8 cellular contexts compared by ENCODE assay signal in genomic region chr20:5056801-5057599, GRCh38. TPM values are rescaled to one million over a fixed set of nuclear protein-coding genes. Genes with fewer than 3 reads are reported as not detected.
A peak's percentile ranks its signal among the peaks of the same experiment; 100 is the strongest.
DNase-seq lines count a peak whose midpoint lies in the region; ATAC-seq and TF ChIP-seq lines count a peak whose summit lies in the region.

No MANE protein-coding gene starts in this region.

- peaks cover 6 to 13% (median 10%) of the 10 kb centered on the region in 3 donors for H3K4me1 Mint-ChIP-seq in IgD-negative memory B cell
- peaks cover 13% of the 10 kb centered on the region for H3K4me1 Mint-ChIP-seq in stimulated activated memory B cell treated with anti-CD40 and anti-IgM and Interleukin-4, amounts not matched to agents 10 μg/mL and 1 μg/mL and 100 μg/mL, for 72 hours

- no peaks in the 10 kb centered on the region for H3K27me3 Mint-ChIP-seq in IgD-negative memory B cell
- H3K27me3 Mint-ChIP-seq in stimulated activated memory B cell treated with anti-CD40 and anti-IgM and Interleukin-4, amounts not matched to agents 10 μg/mL and 1 μg/mL and 100 μg/mL, for 72 hours, result no peaks in the 10 kb centered on the region

- H3K36me3 ChIP-seq in mesenchymal stem cell (ENCODE audit: control insufficient read depth in 1 of 2, insufficient read depth in 2 of 2, low read depth in 1 of 2, low read length in 2 of 2), result no peaks in the 10 kb centered on the region

- H4K91ac ChIP-seq in mesenchymal stem cell (ENCODE audit: low read length), result no peak overlapping the region

- DNase-seq in EL (peak; percentile 54), cardiac fibroblast (ENCODE audit: low read depth in 2 of 2) (peak; percentile 36 to 60), mesenchymal stem cell (peak; percentile 16), 8988T (no peak), coronary artery (ENCODE audit: low spot score) (no peak)

- TF ChIP-seq CTCF in VCaP (conservative IDR thresholded peaks at IDR 0.05), result peak; percentile 56; the same call in 1 of the 2 replicates
- TF ChIP-seq CTCF in cardiac fibroblast (IDR thresholded peaks at IDR 0.05; ENCODE audit: low read depth, low read length), result peak; percentile 63
- TF ChIP-seq CTCF in coronary artery (IDR thresholded peaks at IDR 0.05), result no peak

- no peak overlapping the region for H3K4ac ChIP-seq in mesenchymal stem cell (ENCODE audit: low read depth in 1 of 2, low read length in 2 of 2)

- no peaks in the 10 kb centered on the region for H3K79me1 ChIP-seq in mesenchymal stem cell (replicated peaks; ENCODE audit: low read length, poor library complexity, severe bottlenecking)

- H3K36me3 Mint-ChIP-seq in IgD-negative memory B cell, result peaks cover 3% of the 10 kb centered on the region
- H3K36me3 Mint-ChIP-seq in stimulated activated memory B cell treated with anti-CD40 and anti-IgM and Interleukin-4, amounts not matched to agents 10 μg/mL and 1 μg/mL and 100 μg/mL, for 72 hours, result no peaks in the 10 kb centered on the region

- H3K27me3 ChIP-seq in mesenchymal stem cell (ENCODE audit: control insufficient read depth in 1 of 2, insufficient read depth in 1 of 2, low read length in 2 of 2), result peaks cover 0 to 5% of the 10 kb centered on the region in 2 experiments

- no peak overlapping the region for H2AFZ ChIP-seq in mesenchymal stem cell (ENCODE audit: low read depth, low read length)

- no peak overlapping the region for H3K18ac ChIP-seq in mesenchymal stem cell (ENCODE audit: low read depth in 1 of 2, low read length in 2 of 2)

- no peak overlapping the region for H2BK15ac ChIP-seq in mesenchymal stem cell (ENCODE audit: low read depth, poor library complexity, severe bottlenecking)

- no peak overlapping the region for H4K8ac ChIP-seq in mesenchymal stem cell (ENCODE audit: low read length)

- H3K9me3 Mint-ChIP-seq in IgD-negative memory B cell, result no peaks in the 10 kb centered on the region
- no peaks in the 10 kb centered on the region for H3K9me3 Mint-ChIP-seq in stimulated activated memory B cell treated with anti-CD40 and anti-IgM and Interleukin-4, amounts not matched to agents 10 μg/mL and 1 μg/mL and 100 μg/mL, for 72 hours

- no peak overlapping the region for H3K4me2 ChIP-seq in mesenchymal stem cell (ENCODE audit: low read length, poor library complexity, severe bottlenecking)

- WGBS in mesenchymal stem cell, result 71% methylated on average over 5 of the region's 5 CpGs

- no peak overlapping the region for H3K23ac ChIP-seq in mesenchymal stem cell (ENCODE audit: low read length in 2 of 2)

- no peaks in the 10 kb centered on the region for H3K4me1 ChIP-seq in mesenchymal stem cell (ENCODE audit: control insufficient read depth, insufficient read depth, low read depth, low read length)

- no peak overlapping the region for H2BK12ac ChIP-seq in mesenchymal stem cell (ENCODE audit: low read length in 2 of 2)

- no peak overlapping the region for H3K4me3 ChIP-seq in cardiac fibroblast (replicated peaks in 1 of 2; ENCODE audit: low read depth in 2 of 2, low read length in 2 of 2)
- no peak overlapping the region for H3K4me3 ChIP-seq in mesenchymal stem cell (ENCODE audit: insufficient read depth in 1 of 2, low read depth in 1 of 2, low read length in 2 of 2)
- H3K4me3 ChIP-seq in coronary artery, result no peak overlapping the region

- peak overlapping the region in 2 of 4 donors; percentile 41 to 49 for H3K4me3 Mint-ChIP-seq in IgD-negative memory B cell
- peak overlapping the region; percentile 19 for H3K4me3 Mint-ChIP-seq in stimulated activated memory B cell treated with anti-CD40 and anti-IgM and Interleukin-4, amounts not matched to agents 10 μg/mL and 1 μg/mL and 100 μg/mL, for 72 hours

- H2BK120ac ChIP-seq in mesenchymal stem cell (ENCODE audit: low read depth, low read length), result no peak overlapping the region

- peak; percentile 88 for ATAC-seq in stimulated activated memory B cell treated with anti-CD40 and anti-IgM and Interleukin-4, amounts not matched to agents 10 μg/mL and 1 μg/mL and 100 μg/mL, for 72 hours

- no peak overlapping the region for H2BK5ac ChIP-seq in mesenchymal stem cell (ENCODE audit: low read depth, low read length, poor library complexity, severe bottlenecking)

- no peak overlapping the region for H3K9ac ChIP-seq in mesenchymal stem cell (ENCODE audit: low read length)

- H3K27ac ChIP-seq in VCaP (no peak overlapping the region), mesenchymal stem cell (ENCODE audit: low read length, poor library complexity, severe bottlenecking) (no peak overlapping the region), coronary artery (peak overlapping the region in 1 of 2 donors; percentile 24)

- peak overlapping the region in 2 of 3 donors; percentile 67 to 83 for H3K27ac Mint-ChIP-seq in IgD-negative memory B cell
- H3K27ac Mint-ChIP-seq in stimulated activated memory B cell treated with anti-CD40 and anti-IgM and Interleukin-4, amounts not matched to agents 10 μg/mL and 1 μg/mL and 100 μg/mL, for 72 hours, result peak overlapping the region; percentile 80

- peak overlapping the region in 1 of 2 experiments; percentile 1 for H3K14ac ChIP-seq in mesenchymal stem cell (ENCODE audit: low read length in 2 of 2)

- H2AK5ac ChIP-seq in mesenchymal stem cell (ENCODE audit: low read length, severe bottlenecking), result no peak overlapping the region

- no peaks in the 10 kb centered on the region for H3K9me3 ChIP-seq in mesenchymal stem cell (ENCODE audit: control insufficient read depth, low read length)

RNA-seq across cellular contexts. Expression of gene SLC23A2, which starts 55.7 kb away (rescaled TPM):
- 11.3 TPM for polyA plus RNA-seq in IgD-negative memory B cell
- polyA plus RNA-seq in mesenchymal stem cell (2013, experiment 1 of 2), result 11.2 TPM
- 11.0 TPM for polyA plus RNA-seq in mesenchymal stem cell (2013, experiment 2 of 2)

RNA-seq across cellular contexts. Expression of gene TMEM230, which starts 55.9 kb away (rescaled TPM):
- 183 TPM for polyA plus RNA-seq in IgD-negative memory B cell
- 159 TPM for polyA plus RNA-seq in mesenchymal stem cell (2013, experiment 1 of 2)
- polyA plus RNA-seq in mesenchymal stem cell (2013, experiment 2 of 2), result 168 TPM

Comparison
In these comparisons a context has a peak if more than half of its experiments do, and no peak if none do; other contexts are left out.
1. DNase-seq: peak in EL (single experiment), cardiac fibroblast (2 of 2) and mesenchymal stem cell (single experiment); none in 8988T (single experiment) and coronary artery (single experiment).